2 cellular contexts compared by ENCODE assay signal in genomic region chr1:25192154-25192553, GRCh38.
A peak's percentile ranks its signal among the peaks of the same experiment; 100 is the strongest.
TF ChIP-seq lines count a peak whose summit lies in the region.

No MANE protein-coding gene starts in this region.

TF ChIP-seq in HepG2, 621 proteins besides CTCF, POLR2A, EP300 and RAD21:
- TF ChIP-seq MXD4 (CRISPR knock-in tag; IDR thresholded peaks at IDR 0.05) (no peak), MYC (CRISPR knock-in tag; IDR thresholded peaks at IDR 0.05; ENCODE audit: borderline replicate concordance) (no peak), NFYB (CRISPR knock-in tag; IDR thresholded peaks at IDR 0.05) (no peak), POLR2G (IDR thresholded peaks at IDR 0.05; ENCODE audit: low read depth, low read length) (no peak), ZNF768 (CRISPR knock-in tag; IDR thresholded peaks at IDR 0.05) (peak; percentile 78), DRAP1 (CRISPR knock-in tag; IDR thresholded peaks at IDR 0.05) (no peak), DBP (CRISPR knock-in tag; IDR thresholded peaks at IDR 0.05; ENCODE audit: not compliant biosample characterization) (no peak)

TF ChIP-seq in K562, 482 proteins besides CTCF, POLR2A, EP300 and RAD21:
- TF ChIP-seq MTF1 (CRISPR knock-in tag; IDR thresholded peaks at IDR 0.05; ENCODE audit: borderline replicate concordance) (no peak), BDP1 (IDR thresholded peaks at IDR 0.05; ENCODE audit: insufficient read depth, insufficient read length) (no peak), ADNP (tag; IDR thresholded peaks at IDR 0.05) (no peak), ATF2 (CRISPR knock-in tag; IDR thresholded peaks at IDR 0.05) (no peak), CC2D1A (IDR thresholded peaks at IDR 0.05) (no peak), THAP12 (CRISPR knock-in tag; IDR thresholded peaks at IDR 0.05) (no peak), KDM1A (IDR thresholded peaks at IDR 0.05) (0 out of 4 replicates have a peak, but pooled peaks of 1 of the 2 experiments have one; percentile 27), BCOR (IDR thresholded peaks at IDR 0.05) (peak; percentile 34; the same call in 1 of the 2 replicates), ZFP36 (IDR thresholded peaks at IDR 0.05; ENCODE audit: low read depth, low read length, partially characterized antibody) (peak; percentile 72), RBM25 (IDR thresholded peaks at IDR 0.05; ENCODE audit: low read depth, low read length, severe bottlenecking) (peak; percentile 24), RFX5 (IDR thresholded peaks at IDR 0.05; ENCODE audit: low read depth, low read length) (no peak), THRB (CRISPR knock-in tag; conservative IDR thresholded peaks at IDR 0.05) (no peak)
